In the genomic region with DNA sequence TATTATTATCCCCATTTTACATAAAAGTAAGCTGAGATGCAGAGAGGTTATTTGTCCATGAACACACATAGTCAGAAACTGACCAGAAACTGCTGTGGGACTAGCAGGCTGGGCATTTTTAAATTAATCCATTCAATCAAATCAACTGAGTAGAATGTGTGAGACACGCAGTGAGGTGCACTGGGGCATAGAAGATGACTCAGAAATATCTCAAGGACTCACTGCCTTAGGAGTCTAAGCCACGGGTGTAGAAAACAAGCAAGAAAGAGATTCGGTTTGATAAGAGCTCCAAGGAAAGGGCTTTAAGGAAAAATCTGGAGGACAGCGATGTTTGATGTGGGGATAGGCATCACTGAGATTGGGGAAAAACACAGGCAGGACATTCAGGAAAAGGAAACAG, we compare ENCODE assay signal across 18 cellular contexts.
DNase-seq lines count a peak whose midpoint lies in the region; TF ChIP-seq lines count a peak whose summit lies in the region.
"Had no signal": no experiment of that assay in that cellular context is flagged by ENCODE, and none has a peak within 500 bp of the region (broad histone marks: within the 10 kb centered on the region; RNA-seq: fewer than 3 reads in every experiment).

No MANE protein-coding gene starts in this region.

- DNase-seq in ACHN = peak; percentile 85
- peak; percentile 12 for DNase-seq in Daoy (ENCODE audit: low read depth)
- DNase-seq in epithelial cell of proximal tubule (ENCODE audit: low read depth) = peak; percentile 35
- DNase-seq in renal cortical epithelial cell (ENCODE audit: low read depth) = peak; percentile 74
- no peak for DNase-seq in amygdala (lab: John Stamatoyannopoulos, UW)
- no peak for DNase-seq in cerebellar nuclear complex (lab: John Stamatoyannopoulos, UW)
- DNase-seq in stimulated activated CD4-positive, alpha-beta T cell treated with anti-CD3 and anti-CD28 coated beads, Interleukin-12 subunit alpha, Interleukin-12 subunit beta, amount 100 ng/mL, for 4 hours = no peak
- DNase-seq: C1 segment of cervical spinal cord; CD4-positive, CD25-positive, alpha-beta regulatory T cell; CD8-positive, alpha-beta memory T cell; COR-L47; DMS153; DMS79; GF-D8; H9; KBM-7 had no signal

- TF ChIP-seq CTCF in epithelial cell of proximal tubule (conservative IDR thresholded peaks at IDR 0.05; ENCODE audit: low read depth, low read length) = no peak

- H3K4me3 ChIP-seq in epithelial cell of proximal tubule (ENCODE audit: low read depth, low read length) = no peak overlapping the region
- H3K4me3 ChIP-seq: A549, GM12878 had no signal

- in situ Hi-C loops in ACHN (cut with HindIII; ENCODE audit: low pct_ligation_motif_present, low pct_unique_long_range_greater_than_20kb, low sequenced_read_pairs) = no loop called here

Comparison
In these comparisons a context has a peak if more than half of its experiments do, and no peak if none do; other contexts are left out.
1. DNase-seq: peak in ACHN (single experiment), Daoy (single experiment), epithelial cell of proximal tubule (single experiment) and renal cortical epithelial cell (single experiment); none in amygdala (0 of 56), cerebellar nuclear complex (0 of 2) and stimulated activated CD4-positive, alpha-beta T cell treated with anti-CD3 and anti-CD28 coated beads, Interleukin-12 subunit alpha, Interleukin-12 subunit beta, amount 100 ng/mL, for 4 hours (single experiment).